In the genomic region with DNA sequence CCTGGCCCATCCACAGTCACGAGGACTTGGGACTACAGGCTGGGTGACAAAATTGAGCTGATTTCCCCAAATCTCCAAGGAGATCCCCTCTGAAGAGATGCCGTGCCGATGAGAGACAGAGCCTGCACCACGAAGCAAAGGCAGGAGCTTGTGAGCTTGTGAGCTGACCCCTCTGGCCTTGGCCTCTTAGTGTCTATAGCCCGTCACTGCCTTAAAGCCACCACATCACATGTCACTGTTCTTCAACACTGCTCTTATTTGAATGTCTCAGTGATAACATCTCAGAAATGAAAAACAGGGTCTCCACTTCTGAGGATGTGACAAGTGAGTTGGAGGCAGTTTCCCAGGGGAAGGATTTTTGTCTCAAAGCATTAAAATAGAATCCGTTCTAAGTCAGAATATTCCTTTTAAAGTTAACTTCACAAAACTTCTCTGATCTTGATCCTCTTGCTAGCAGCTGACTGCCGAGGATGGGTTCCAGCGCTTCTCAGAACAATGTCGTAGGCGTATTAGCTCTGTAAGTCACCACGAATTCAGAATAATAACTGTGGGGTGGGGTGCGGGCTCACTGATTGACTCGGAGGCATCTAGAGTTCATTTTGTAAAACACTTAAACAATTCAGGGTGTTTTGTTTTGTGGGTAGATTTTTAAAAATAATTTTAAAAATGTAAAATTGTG, we compare ENCODE assay signal across 9 cellular contexts. TPM values are rescaled to one million over a fixed set of nuclear protein-coding genes. Genes with fewer than 3 reads are reported as not detected.
DNase-seq lines count a peak whose midpoint lies in the region; ATAC-seq and TF ChIP-seq lines count a peak whose summit lies in the region.
"Had no signal": no experiment of that assay in that cellular context is flagged by ENCODE, and none has a peak within 500 bp of the region (broad histone marks: within the 10 kb centered on the region; RNA-seq: fewer than 3 reads in every experiment).

No MANE protein-coding gene starts in this region.

- peak overlapping the region in 7 of 12 donors; percentile 3 to 80 (median 30) for H3K27ac ChIP-seq in heart left ventricle
- H3K27ac ChIP-seq: 22Rv1 had no signal

- peak in 3 of 4 donors; percentile 40 to 66 (median 62) for ATAC-seq in heart left ventricle

- TF ChIP-seq CTCF in heart left ventricle (IDR thresholded peaks at IDR 0.05): no peak

- no peaks in the 10 kb centered on the region for H3K27me3 ChIP-seq in heart left ventricle

- no peaks in the 10 kb centered on the region for H3K9me3 ChIP-seq in heart left ventricle

- DNase-seq in activated gamma-delta T cell treated with Interleukin-2 at 50 U/mL for 16 hours (peak; percentile 53), activated gamma-delta T cell (lab: John Stamatoyannopoulos, UW) (no peak), heart left ventricle (peak in 2 of 5 donors; percentile 32 to 47), NCI-H226 (no peak), HUDEP-2 (lab: John Stamatoyannopoulos, UW; ENCODE audit: unreplicated experiment in 76 of 76) (no peak), AG08396 (ENCODE audit: low spot score) (no peak)
- DNase-seq in activated CD8-positive, alpha-beta memory T cell treated with anti-CD3 and anti-CD28 coated beads for 4 hours (ENCODE audit: low read depth in 2 of 2): peak; percentile 33 to 53
- peak; percentile 64 to 70 for DNase-seq in stimulated activated CD8-positive, alpha-beta memory T cell treated with anti-CD3 and anti-CD28 coated beads, Interleukin-15, amount 100 ng/mL, for 48 hours (ENCODE audit: low read depth in 2 of 2)

- H3K36me3 ChIP-seq in heart left ventricle: no peaks in the 10 kb centered on the region

- TF ChIP-seq POLR2A in heart left ventricle (IDR thresholded peaks at IDR 0.05): no peak

- H3K4me1 ChIP-seq in heart left ventricle: peaks cover 0 to 81% (median 13%) of the 10 kb centered on the region in 12 donors

- intact Hi-C loops in heart left ventricle (cut with DNase I): no loop called here

- peak overlapping the region in 3 of 12 donors; percentile 1 to 18 (median 3) for H3K4me3 ChIP-seq in heart left ventricle

- WGBS in heart left ventricle, 4 donors: 68 to 84% (median 77%) methylated on average over 12 to 13 of the region's 13 CpGs

RNA-seq across cellular contexts. Expression of a gene that starts 37.5 kb away (rescaled TPM):
- total RNA-seq in heart left ventricle: 10 to 100 TPM in 3 of 9 donors, 1 to 10 TPM in 6; 2.3 to 16.9 (median 4.4) TPM
- polyA plus RNA-seq in heart left ventricle: 1 to 10 TPM; 1.1 to 1.8 TPM

Comparison
In these comparisons a context has a peak if more than half of its experiments do, and no peak if none do; other contexts are left out.
1. DNase-seq: peak in activated gamma-delta T cell treated with Interleukin-2 at 50 U/mL for 16 hours (single experiment), activated CD8-positive, alpha-beta memory T cell treated with anti-CD3 and anti-CD28 coated beads for 4 hours (2 of 2) and stimulated activated CD8-positive, alpha-beta memory T cell treated with anti-CD3 and anti-CD28 coated beads, Interleukin-15, amount 100 ng/mL, for 48 hours (2 of 2); none in activated gamma-delta T cell (single experiment), NCI-H226 (single experiment), HUDEP-2 (0 of 76) and AG08396 (single experiment).